ENCODE assay signal across 14 cellular contexts in the genomic region with DNA sequence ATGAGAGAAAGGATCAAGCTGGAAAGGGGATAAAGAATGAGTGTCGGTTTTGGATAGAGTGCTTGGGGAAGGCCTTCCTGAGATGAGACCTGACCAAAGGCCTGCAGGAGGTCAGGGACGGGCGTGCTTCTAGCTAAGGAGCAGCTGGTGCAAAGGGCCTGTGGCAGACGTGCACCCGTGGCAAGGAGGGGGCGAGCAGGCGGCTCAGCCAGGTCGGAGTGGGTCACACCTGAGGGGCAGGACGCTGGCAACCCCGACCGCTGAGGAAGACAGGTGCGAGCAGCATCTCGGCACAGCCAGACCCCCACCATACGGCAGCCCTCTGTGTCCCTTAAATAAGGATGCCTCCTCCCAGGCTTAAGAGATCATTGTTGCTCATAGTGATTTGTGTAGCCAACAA. TPM values are rescaled to one million over a fixed set of nuclear protein-coding genes. Genes with fewer than 3 reads are reported as not detected.
DNase-seq lines count a peak whose midpoint lies in the region; ATAC-seq, FAIRE-seq and TF ChIP-seq lines count a peak whose summit lies in the region.
"Had no signal": no experiment of that assay in that cellular context is flagged by ENCODE, and none has a peak within 500 bp of the region (broad histone marks: within the 10 kb centered on the region; RNA-seq: fewer than 3 reads in every experiment).

No MANE protein-coding gene starts in this region.

- H3K36me3 Mint-ChIP-seq in CD14-positive monocyte: peaks cover 28 to 48% of the 10 kb centered on the region in 2 donors
- H3K36me3 Mint-ChIP-seq in activated naive CD8-positive, alpha-beta T cell treated with anti-CD3 and anti-CD28 coated beads, Interleukin-2, amount 50 U/mL, for 24 hours (ENCODE audit: low read depth): peaks cover 27% of the 10 kb centered on the region

- peaks cover 0 to 3% (median 0%) of the 10 kb centered on the region in 3 donors for H3K27me3 Mint-ChIP-seq in CD14-positive monocyte (ENCODE audit: low read depth in 3 of 3)
- H3K27me3 Mint-ChIP-seq in activated naive CD8-positive, alpha-beta T cell treated with anti-CD3 and anti-CD28 coated beads, Interleukin-2, amount 50 U/mL, for 24 hours: peaks cover 2% of the 10 kb centered on the region

- H2BK5ac ChIP-seq in neuronal stem cell (ENCODE audit: low read length) (no peak overlapping the region), mesendoderm (ENCODE audit: low read length) (no peak overlapping the region)

- H3K27ac Mint-ChIP-seq in CD14-positive monocyte: peak overlapping the region; percentile 90 to 96 (median 93)
- peak overlapping the region; percentile 87 for H3K27ac Mint-ChIP-seq in activated naive CD8-positive, alpha-beta T cell treated with anti-CD3 and anti-CD28 coated beads, Interleukin-2, amount 50 U/mL, for 24 hours

- ATAC-seq in activated naive CD8-positive, alpha-beta T cell treated with anti-CD3 and anti-CD28 coated beads, Interleukin-2, amount 50 U/mL, for 24 hours: no peak

- H3K27ac ChIP-seq in neuronal stem cell (replicated peaks; ENCODE audit: low read length): no peak overlapping the region
- no peak overlapping the region for H3K27ac ChIP-seq in WERI-Rb-1
- H3K27ac ChIP-seq in mesendoderm (ENCODE audit: low read depth, low read length): no peak overlapping the region
- H3K27ac ChIP-seq in dorsolateral prefrontal cortex: peak overlapping the region in 26 of 59 donors; percentile 11 to 70 (median 40)

- H3K27me3 ChIP-seq in neuronal stem cell (ENCODE audit: control insufficient read depth in 3 of 3, insufficient read depth in 3 of 3, low read depth in 1 of 3, low read length in 3 of 3) (no peaks in the 10 kb centered on the region), WERI-Rb-1 (ENCODE audit: insufficient read depth, low read depth, severe bottlenecking) (no peaks in the 10 kb centered on the region), mesendoderm (ENCODE audit: insufficient read depth, low read length, poor library complexity) (no peaks in the 10 kb centered on the region), dorsolateral prefrontal cortex (no peaks in the 10 kb centered on the region)

- H3K36me3 ChIP-seq in neuronal stem cell (replicated peaks in 1 of 2; ENCODE audit: control insufficient read depth in 2 of 2, insufficient read depth in 2 of 2, low read length in 2 of 2): no peaks in the 10 kb centered on the region
- peaks cover 10% of the 10 kb centered on the region for H3K36me3 ChIP-seq in WERI-Rb-1
- H3K36me3 ChIP-seq in mesendoderm (ENCODE audit: control insufficient read depth, insufficient read depth, low read length): no peaks in the 10 kb centered on the region
- H3K36me3 ChIP-seq: thoracic aorta had no signal

- no peaks in the 10 kb centered on the region for H3K9me3 ChIP-seq in neuronal stem cell (replicated peaks in 1 of 2; ENCODE audit: control insufficient read depth in 2 of 2, insufficient read depth in 1 of 2, low read depth in 1 of 2, low read length in 2 of 2)
- peaks cover 8% of the 10 kb centered on the region for H3K9me3 ChIP-seq in WERI-Rb-1 (ENCODE audit: severe bottlenecking)
- H3K9me3 ChIP-seq: thoracic aorta had no signal

- H3K79me1 ChIP-seq in neuronal stem cell (ENCODE audit: low read depth, low read length): peaks cover 3% of the 10 kb centered on the region
- no peaks in the 10 kb centered on the region for H3K79me1 ChIP-seq in mesendoderm (ENCODE audit: low read length)

- H2AK5ac ChIP-seq in neuronal stem cell (ENCODE audit: low read depth, low read length): no peak overlapping the region
- no peak overlapping the region for H2AK5ac ChIP-seq in mesendoderm (ENCODE audit: low read length)

- H3K9me3 Mint-ChIP-seq in CD14-positive monocyte: peaks cover 0 to 1% (median 0%) of the 10 kb centered on the region in 7 donors
- no peaks in the 10 kb centered on the region for H3K9me3 Mint-ChIP-seq in activated naive CD8-positive, alpha-beta T cell treated with anti-CD3 and anti-CD28 coated beads, Interleukin-2, amount 50 U/mL, for 24 hours

- H2AFZ ChIP-seq in neuronal stem cell (ENCODE audit: low read length): no peak overlapping the region

- H4K8ac ChIP-seq in neuronal stem cell (ENCODE audit: low read depth, low read length): no peak overlapping the region
- H4K8ac ChIP-seq in mesendoderm (ENCODE audit: low read depth, low read length): no peak overlapping the region

- no peak overlapping the region for H2BK12ac ChIP-seq in neuronal stem cell (ENCODE audit: low read length)

- H2BK15ac ChIP-seq in neuronal stem cell (ENCODE audit: low read length) (peak overlapping the region; percentile 10), mesendoderm (replicated peaks; ENCODE audit: low read depth) (no peak overlapping the region)

- H3K4ac ChIP-seq in neuronal stem cell (ENCODE audit: low read length) (no peak overlapping the region), mesendoderm (ENCODE audit: low read depth, low read length) (no peak overlapping the region)

- no peak overlapping the region for H3K56ac ChIP-seq in mesendoderm (ENCODE audit: low read length)

- H3K14ac ChIP-seq in neuronal stem cell (ENCODE audit: low read length): no peak overlapping the region

- H2BK120ac ChIP-seq in neuronal stem cell (ENCODE audit: low read depth, low read length) (no peak overlapping the region), mesendoderm (ENCODE audit: low read depth, low read length) (no peak overlapping the region)

- H3K4me1 ChIP-seq in neuronal stem cell (ENCODE audit: control insufficient read depth in 2 of 2, insufficient read depth in 1 of 2, low read depth in 1 of 2, low read length in 2 of 2) (peaks cover 0 to 4% of the 10 kb centered on the region in 2 donors), mesendoderm (ENCODE audit: control insufficient read depth, low read depth, low read length) (no peaks in the 10 kb centered on the region)

- FAIRE-seq in GM19239 (lab: Jason Lieb, UNC): peak; percentile 28
- FAIRE-seq: endometrium had no signal

- H4K5ac ChIP-seq in mesendoderm (ENCODE audit: low read length): no peak overlapping the region

- no peak overlapping the region for H3K18ac ChIP-seq in neuronal stem cell (ENCODE audit: low read length)
- H3K18ac ChIP-seq in mesendoderm (ENCODE audit: low read length): no peak overlapping the region

- H3K79me2 ChIP-seq in mesendoderm (ENCODE audit: control insufficient read depth, insufficient read depth, low read length): no peaks in the 10 kb centered on the region

- H3K9ac ChIP-seq in neuronal stem cell (ENCODE audit: low read depth, low read length, poor library complexity) (no peak overlapping the region), mesendoderm (ENCODE audit: low read length) (no peak overlapping the region)

- H3K23ac ChIP-seq in neuronal stem cell (ENCODE audit: low read depth, low read length, poor library complexity): no peak overlapping the region
- no peak overlapping the region for H3K23ac ChIP-seq in mesendoderm (ENCODE audit: low read length)

- H3K4me1 Mint-ChIP-seq in CD14-positive monocyte: peaks cover 68% of the 10 kb centered on the region
- peaks cover 55% of the 10 kb centered on the region for H3K4me1 Mint-ChIP-seq in activated naive CD8-positive, alpha-beta T cell treated with anti-CD3 and anti-CD28 coated beads, Interleukin-2, amount 50 U/mL, for 24 hours

- no peak overlapping the region for H4K91ac ChIP-seq in neuronal stem cell (ENCODE audit: low read depth, low read length, poor library complexity)

- H3K4me3 Mint-ChIP-seq in CD14-positive monocyte: peak overlapping the region in 1 of 2 donors; percentile 63
- peak overlapping the region; percentile 47 for H3K4me3 Mint-ChIP-seq in activated naive CD8-positive, alpha-beta T cell treated with anti-CD3 and anti-CD28 coated beads, Interleukin-2, amount 50 U/mL, for 24 hours

- WGBS in neuronal stem cell (ENCODE audit: extremely low coverage in 2 of 2, insufficient read length in 2 of 2, insufficient replicate concordance in 1 of 2), 2 donors: no CpG with 5 or more reads among the region's 14 CpGs
- WGBS in mesendoderm (ENCODE audit: extremely low coverage, insufficient coverage, low lambda C conversion rate): no CpG with 5 or more reads among the region's 14 CpGs

- TF ChIP-seq CTCF in CD14-positive monocyte (IDR thresholded peaks at IDR 0.05): no peak
- no peak for TF ChIP-seq CTCF in WERI-Rb-1 (IDR thresholded peaks at IDR 0.05; ENCODE audit: low read depth, low read length)
- TF ChIP-seq CTCF in dorsolateral prefrontal cortex (IDR thresholded peaks at IDR 0.05 in 54 of 56, conservative IDR thresholded peaks at IDR 0.05 in 2 of 56; ENCODE audit: low read depth in 1 of 56, partially characterized antibody in 56 of 56): no peak

- H3K4me3 ChIP-seq in neuronal stem cell (ENCODE audit: low read length in 2 of 2) (no peak overlapping the region), WERI-Rb-1 (ENCODE audit: low read depth, low read length) (no peak overlapping the region), mesendoderm (ENCODE audit: low read length) (no peak overlapping the region), dorsolateral prefrontal cortex (no peak overlapping the region)
- H3K4me3 ChIP-seq: thoracic aorta had no signal

- intact Hi-C loops in CD14-positive monocyte (cut with micrococcal nuclease): no loop called here
- intact Hi-C loops in dorsolateral prefrontal cortex (cut with DNase I): no loop called here

- H3K4me2 ChIP-seq in neuronal stem cell (ENCODE audit: insufficient read depth, low read length, poor library complexity, severe bottlenecking): no peak overlapping the region
- H3K4me2 ChIP-seq in mesendoderm (ENCODE audit: low read length): no peak overlapping the region

- DNase-seq in CD14-positive monocyte (ENCODE audit: low spot score): no peak
- no peak for DNase-seq in GM19239 (ENCODE audit: insufficient read length, low spot score)
- DNase-seq in activated naive CD8-positive, alpha-beta T cell treated with anti-CD3 and anti-CD28 coated beads, Interleukin-2, amount 50 U/mL, for 24 hours: no peak
- DNase-seq in neuronal stem cell (ENCODE audit: low spot score): no peak
- no peak for DNase-seq in WERI-Rb-1
- DNase-seq in activated effector memory CD4-positive, alpha-beta T cell treated with anti-CD3 and anti-CD28 coated beads, Interleukin-2, amount 50 U/mL, for 16 hours: no peak
- DNase-seq in mesendoderm: no peak
- DNase-seq in dorsolateral prefrontal cortex: no peak
- DNase-seq: COR-L47, mesenchymal stem cell, NCI-H226, T-helper 9 cell had no signal

RNA-seq across cellular contexts. Expression of a gene that starts 48.1 kb away (rescaled TPM):
- polyA plus RNA-seq in CD14-positive monocyte: 10 to 100 TPM; 22.7 to 23.6 TPM
- polyA plus RNA-seq in neuronal stem cell (2013, experiment 1 of 2): 196 TPM
- 192 TPM for polyA plus RNA-seq in neuronal stem cell (2013, experiment 2 of 2)
- 131 TPM for polyA plus RNA-seq in mesendoderm (2013, experiment 1 of 2)
- 130 TPM for polyA plus RNA-seq in mesendoderm (2013, experiment 2 of 2)
- 10 to 100 TPM; 11.1 to 44.4 (median 22.4) TPM for total RNA-seq in dorsolateral prefrontal cortex
